31 cellular contexts compared by ENCODE assay signal in the genomic region with DNA sequence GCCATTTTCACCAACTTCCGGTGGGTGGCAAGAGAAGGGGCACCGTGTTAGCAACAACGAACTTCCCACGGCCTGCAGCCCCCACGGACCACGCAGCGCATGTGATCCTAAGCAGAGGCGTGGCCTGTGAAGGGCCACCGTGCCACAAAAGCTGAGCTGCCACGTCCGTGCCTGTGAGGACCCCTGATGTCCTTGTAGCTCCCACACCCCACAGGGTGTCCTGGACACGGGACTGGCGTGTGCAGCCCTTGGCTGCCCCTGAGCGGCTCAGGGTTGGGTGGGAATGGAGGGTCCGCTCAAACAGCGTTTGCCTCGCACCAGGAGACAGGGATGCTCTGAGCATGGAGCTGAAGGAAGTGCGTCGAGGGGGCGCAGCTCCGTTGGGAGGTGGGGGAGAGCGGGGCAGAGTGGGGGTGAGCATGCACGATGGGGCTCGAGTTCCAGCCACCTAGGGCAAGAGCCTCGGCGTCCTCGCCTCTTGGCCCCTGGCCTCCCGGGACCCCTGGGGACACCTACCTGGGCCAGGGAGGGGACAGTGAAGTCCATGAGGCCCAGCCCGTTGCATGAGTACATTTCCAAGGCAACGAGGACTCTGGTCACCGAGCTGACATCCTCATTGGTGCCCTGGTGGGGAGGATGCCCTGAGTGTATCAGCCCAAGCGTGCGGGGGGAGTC. TPM values are rescaled to one million over a fixed set of nuclear protein-coding genes. Genes with fewer than 3 reads are reported as not detected.
"Had no signal": no experiment of that assay in that cellular context is flagged by ENCODE, and none has a peak within 500 bp of the region (broad histone marks: within the 10 kb centered on the region; RNA-seq: fewer than 3 reads in every experiment).

No MANE protein-coding gene starts in this region.

- H2AFZ ChIP-seq: hepatocyte, neural progenitor cell had no signal

- H3K36me3 ChIP-seq: gastroesophageal sphincter, lower lobe of right lung, neural progenitor cell, uterus, WERI-Rb-1 had no signal

- H3K27me3 ChIP-seq: dorsolateral prefrontal cortex, hepatocyte, neural progenitor cell, uterus had no signal

- H3K36me3 Mint-ChIP-seq: activated CD4-positive, alpha-beta memory T cell treated with anti-CD3 and anti-CD28 coated beads for 36 hours; activated naive CD8-positive, alpha-beta T cell; natural killer cell; neural progenitor cell; stimulated activated memory B cell treated with anti-CD40 and anti-IgM and Interleukin-4, amounts not matched to agents 10 μg/mL and 1 μg/mL and 100 μg/mL, for 72 hours; type B pancreatic cell had no signal

- DNase-seq: activated CD4-positive, alpha-beta memory T cell treated with anti-CD3 and anti-CD28 coated beads for 36 hours; activated CD4-positive, alpha-beta T cell treated with anti-CD3 and anti-CD28 coated beads, Interleukin-2, amount 10 ng/mL, durations not matched to agents 24 days and 14 days; activated CD4-positive, CD25-positive, alpha-beta regulatory T cell treated with anti-CD3 and anti-CD28 coated beads, Interleukin-2, amount 50 U/mL, for 72 hours; activated T-cell treated with anti-CD3 and anti-CD28 coated beads, Interleukin-2, amount 50 U/mL, for 4 hours; anterior cingulate cortex; effector memory CD8-positive, alpha-beta T cell; islet precursor cell; left colon; mesendoderm; natural killer cell; small intestine; stimulated activated CD4-positive, alpha-beta T cell treated with anti-CD3 and anti-CD28 coated beads, Interleukin-1b, Interleukin-23, amount 100 ng/mL, for 48 hours; stimulated activated CD4-positive, alpha-beta T cell treated with anti-CD3 and anti-CD28 coated beads, Interleukin-4, amount 100 ng/mL, for 4 hours; stimulated activated CD8-positive, alpha-beta memory T cell treated with anti-CD3 and anti-CD28 coated beads, Interleukin-4, amount 100 ng/mL, for 48 hours; stimulated activated naive CD8-positive, alpha-beta T cell treated with anti-CD3 and anti-CD28 coated beads, Interleukin-15, amount 100 ng/mL, for 72 hours; substantia nigra; T-helper 17 cell; T1000; uterus had no signal

- H3K27ac Mint-ChIP-seq: activated CD4-positive, alpha-beta memory T cell treated with anti-CD3 and anti-CD28 coated beads for 36 hours; activated CD4-positive, alpha-beta T cell treated with anti-CD3 and anti-CD28 coated beads, Interleukin-2, amount 10 ng/mL, durations not matched to agents 24 days and 14 days; activated naive CD8-positive, alpha-beta T cell; activated T-helper 2 cell treated with anti-CD3 and anti-CD28 coated beads, Interferon-gamma antibody, Interleukin-2, Interleukin-4, amounts not matched to agents 10 μg/mL and 5 μg/mL and 100 μg/mL, durations not matched to agents 14 hours and 24 hours and 36 hours; effector memory CD8-positive, alpha-beta T cell; natural killer cell; neural progenitor cell; stimulated activated memory B cell treated with anti-CD40 and anti-IgM and Interleukin-4, amounts not matched to agents 10 μg/mL and 1 μg/mL and 100 μg/mL, for 72 hours; stimulated activated naive CD8-positive, alpha-beta T cell treated with anti-CD3 and anti-CD28 coated beads, Interleukin-15, amount 100 ng/mL, for 72 hours; T-helper 17 cell; type B pancreatic cell had no signal

- H3K9me3 ChIP-seq: lower lobe of right lung, uterus had no signal

- H3K79me2 ChIP-seq: hepatocyte had no signal

- H3K9ac ChIP-seq: neural progenitor cell had no signal

- H3K4me3 ChIP-seq: coronary artery, dorsolateral prefrontal cortex, gastroesophageal sphincter, hepatocyte, lower lobe of right lung, neural progenitor cell, uterus had no signal

- H3K9me3 Mint-ChIP-seq: activated CD4-positive, alpha-beta memory T cell treated with anti-CD3 and anti-CD28 coated beads for 36 hours; activated CD4-positive, alpha-beta T cell treated with anti-CD3 and anti-CD28 coated beads, Interleukin-2, amount 10 ng/mL, durations not matched to agents 24 days and 14 days; activated T-cell treated with anti-CD3 and anti-CD28 coated beads, Interleukin-2, amount 50 U/mL, for 4 hours; activated T-helper 2 cell treated with anti-CD3 and anti-CD28 coated beads, Interferon-gamma antibody, Interleukin-2, Interleukin-4, amounts not matched to agents 10 μg/mL and 5 μg/mL and 100 μg/mL, durations not matched to agents 14 hours and 24 hours and 36 hours; effector memory CD8-positive, alpha-beta T cell; natural killer cell; stimulated activated naive CD8-positive, alpha-beta T cell treated with anti-CD3 and anti-CD28 coated beads, Interleukin-15, amount 100 ng/mL, for 72 hours; type B pancreatic cell had no signal

- ATAC-seq: activated T-cell treated with anti-CD3 and anti-CD28 coated beads, Interleukin-2, amount 50 U/mL, for 4 hours; effector memory CD8-positive, alpha-beta T cell; gastroesophageal sphincter; left colon; natural killer cell; sciatic nerve; stimulated activated naive CD8-positive, alpha-beta T cell treated with anti-CD3 and anti-CD28 coated beads, Interleukin-15, amount 100 ng/mL, for 72 hours; T-helper 17 cell had no signal

- H3K27ac ChIP-seq: coronary artery, dorsolateral prefrontal cortex, gastroesophageal sphincter, hepatocyte, lower lobe of right lung, neural progenitor cell, uterus, WERI-Rb-1 had no signal

- H3K4me1 ChIP-seq: gastroesophageal sphincter, lower lobe of right lung, uterus had no signal

- H3K4me2 ChIP-seq: hepatocyte, neural progenitor cell had no signal

RNA-seq across cellular contexts. Expression of gene CFAP46, which starts 33.6 kb away (rescaled TPM):
- total RNA-seq: activated CD4-positive, alpha-beta T cell treated with anti-CD3 and anti-CD28 coated beads, Interleukin-2, amount 10 ng/mL, durations not matched to agents 24 days and 14 days; activated T-helper 2 cell treated with anti-CD3 and anti-CD28 coated beads, Interferon-gamma antibody, Interleukin-2, Interleukin-4, amounts not matched to agents 10 μg/mL and 5 μg/mL and 100 μg/mL, durations not matched to agents 14 hours and 24 hours and 36 hours; T-helper 17 cell had no signal
